Comparison of ENCODE assay signal across 27 cellular contexts in genomic region chr20:731891-732560, GRCh38. TPM values are rescaled to one million over a fixed set of nuclear protein-coding genes. Genes with fewer than 3 reads are reported as not detected.
"Had no signal": no experiment of that assay in that cellular context is flagged by ENCODE, and none has a peak within 500 bp of the region (broad histone marks: within the 10 kb centered on the region; RNA-seq: fewer than 3 reads in every experiment).

No MANE protein-coding gene starts in this region.

- H3K27me3 ChIP-seq: MG63 had no signal

- H3K36me3 ChIP-seq: adrenal gland, MG63 had no signal

- H3K9me3 ChIP-seq: adrenal gland, MG63 had no signal

- DNase-seq: activated CD4-positive, alpha-beta memory T cell treated with anti-CD3 and anti-CD28 coated beads, Interleukin-2, amount 10 ng/mL, durations not matched to agents 7 days and 5 days; activated CD4-positive, alpha-beta T cell treated with anti-CD3 and anti-CD28 coated beads, Interleukin-2, amount 10 ng/mL, durations not matched to agents 7 days and 5 days; activated CD4-positive, CD25-positive, alpha-beta regulatory T cell; activated naive CD4-positive, alpha-beta T cell treated with anti-CD3 and anti-CD28 coated beads, Interleukin-2, amount 50 U/mL, for 16 hours; activated naive CD8-positive, alpha-beta T cell treated with anti-CD3 and anti-CD28 coated beads, Interleukin-2, amount 10 ng/mL, durations not matched to agents 7 days and 5 days; activated T-cell treated with anti-CD3 and anti-CD28 coated beads for 4 hours; activated T-cell treated with anti-CD3 and anti-CD28 coated beads, Interleukin-2, amount 50 U/mL, for 48 hours; adrenal gland; anterior cingulate cortex; MG63; MV-4-11; NCI-H1092 treated with DMSO at 0.1 percent for 48 hours; NCI-H1417 treated with DMSO at 0.1 percent for 48 hours; NCI-H1694; NCI-H2029; NCI-H2107; NCI-H510A treated with DMSO at 0.1 percent for 48 hours; NCI-H69; NK-92 treated with Interleukin-12 subunit alpha and Interleukin-12 subunit beta, amount 100 ng/mL, for 24 hours; RPMI8226; T-cell; T-helper 2 cell had no signal

- H3K4me3 ChIP-seq: adrenal gland, MG63, SK-N-MC had no signal

- H3K27ac ChIP-seq: adrenal gland, SK-N-MC, VCaP had no signal

RNA-seq across cellular contexts. Expression of gene SLC52A3, which starts 36.3 kb away (rescaled TPM):
- total RNA-seq: activated CD4-positive, alpha-beta memory T cell treated with anti-CD3 and anti-CD28 coated beads, Interleukin-2, amount 10 ng/mL, durations not matched to agents 7 days and 5 days; activated CD4-positive, alpha-beta T cell treated with anti-CD3 and anti-CD28 coated beads, Interleukin-2, amount 10 ng/mL, durations not matched to agents 7 days and 5 days; activated CD8-positive, alpha-beta memory T cell treated with anti-CD3 and anti-CD28 coated beads for 36 hours; activated naive CD8-positive, alpha-beta T cell treated with anti-CD3 and anti-CD28 coated beads, Interleukin-2, amount 10 ng/mL, durations not matched to agents 7 days and 5 days; activated T-helper 17 cell treated with anti-CD3 and anti-CD28 coated beads, Interleukin-2, amount 50 U/mL, for 72 hours; T-cell had no signal

RNA-seq across cellular contexts. Expression of gene SCRT2, which starts 56.4 kb away (rescaled TPM):
- total RNA-seq: activated CD4-positive, alpha-beta memory T cell treated with anti-CD3 and anti-CD28 coated beads, Interleukin-2, amount 10 ng/mL, durations not matched to agents 7 days and 5 days; activated CD4-positive, alpha-beta T cell treated with anti-CD3 and anti-CD28 coated beads, Interleukin-2, amount 10 ng/mL, durations not matched to agents 7 days and 5 days; activated CD8-positive, alpha-beta memory T cell treated with anti-CD3 and anti-CD28 coated beads for 36 hours; activated naive CD8-positive, alpha-beta T cell treated with anti-CD3 and anti-CD28 coated beads, Interleukin-2, amount 10 ng/mL, durations not matched to agents 7 days and 5 days; activated T-helper 17 cell treated with anti-CD3 and anti-CD28 coated beads, Interleukin-2, amount 50 U/mL, for 72 hours; adrenal gland; Right ventricle myocardium inferior; T-cell had no signal
- polyA plus RNA-seq: adrenal gland had no signal
